Comparison of ENCODE assay signal across 11 cellular contexts in genomic region chr6:42009844-42010184, GRCh38. TPM values are rescaled to one million over a fixed set of nuclear protein-coding genes. Genes with fewer than 3 reads are reported as not detected.
DNase-seq lines count a peak whose midpoint lies in the region; ATAC-seq and TF ChIP-seq lines count a peak whose summit lies in the region.
"Had no signal": no experiment of that assay in that cellular context is flagged by ENCODE, and none has a peak within 500 bp of the region (broad histone marks: within the 10 kb centered on the region; RNA-seq: fewer than 3 reads in every experiment).

No MANE protein-coding gene starts in this region.

- no peak overlapping the region for H2BK12ac ChIP-seq in neuronal stem cell (ENCODE audit: low read length)

- no peak overlapping the region for H3K23ac ChIP-seq in neuronal stem cell (ENCODE audit: low read depth, low read length, poor library complexity)

- TF ChIP-seq CTCF in DOHH2 (IDR thresholded peaks at IDR 0.05; ENCODE audit: low read depth, low read length, poor library complexity, severe bottlenecking), result no peak
- TF ChIP-seq CTCF in CD14-positive monocyte (IDR thresholded peaks at IDR 0.05), result no peak
- TF ChIP-seq CTCF in body of pancreas (IDR thresholded peaks at IDR 0.05), result no peak

- H4K8ac ChIP-seq in neuronal stem cell (ENCODE audit: low read depth, low read length), result no peak overlapping the region

- no peaks in the 10 kb centered on the region for H4K20me1 ChIP-seq in DOHH2 (ENCODE audit: control insufficient read depth, insufficient read depth, low read depth, low read length)

- H3K27me3 ChIP-seq in DOHH2 (ENCODE audit: control insufficient read depth, low read length), result no peaks in the 10 kb centered on the region
- H3K27me3 ChIP-seq in neuronal stem cell (ENCODE audit: control insufficient read depth in 3 of 3, insufficient read depth in 3 of 3, low read depth in 1 of 3, low read length in 3 of 3), result no peaks in the 10 kb centered on the region
- no peaks in the 10 kb centered on the region for H3K27me3 ChIP-seq in body of pancreas
- H3K27me3 ChIP-seq: SJSA1 had no signal

- no peak for DNase-seq in activated naive CD8-positive, alpha-beta T cell treated with anti-CD3 and anti-CD28 coated beads, Interleukin-2, amount 50 U/mL, for 24 hours
- DNase-seq in neuronal stem cell (ENCODE audit: low spot score) (no peak), CD14-positive monocyte (ENCODE audit: low spot score) (no peak), body of pancreas (no peak), NCI-H1417 treated with DMSO at 0.1 percent for 48 hours (lab: John Stamatoyannopoulos, UW) (no peak)
- DNase-seq: anterior cingulate cortex; effector CD4-positive, alpha-beta T cell had no signal

- H3K4me1 ChIP-seq in DOHH2 (ENCODE audit: control insufficient read depth, low read length) (peaks cover 78% of the 10 kb centered on the region), neuronal stem cell (ENCODE audit: control insufficient read depth in 2 of 2, insufficient read depth in 1 of 2, low read depth in 1 of 2, low read length in 2 of 2) (peaks cover 6 to 14% of the 10 kb centered on the region in 2 donors), body of pancreas (no peaks in the 10 kb centered on the region)
- H3K4me1 ChIP-seq: SJSA1 had no signal

- H2AFZ ChIP-seq in neuronal stem cell (ENCODE audit: low read length), result peak overlapping the region; percentile 85

- H2BK15ac ChIP-seq in neuronal stem cell (ENCODE audit: low read length), result no peak overlapping the region

- no peak overlapping the region for H3K9ac ChIP-seq in neuronal stem cell (ENCODE audit: low read depth, low read length, poor library complexity)

- intact Hi-C loops in CD14-positive monocyte (cut with micrococcal nuclease), result no loop called here
- intact Hi-C loops in body of pancreas (cut with DNase I), result no loop called here

- ATAC-seq in activated naive CD8-positive, alpha-beta T cell treated with anti-CD3 and anti-CD28 coated beads, Interleukin-2, amount 50 U/mL, for 24 hours, result no peak
- no peak for ATAC-seq in GM19023 (IDR thresholded peaks at IDR 0.05; ENCODE audit: unreplicated experiment)
- ATAC-seq in body of pancreas, result no peak

- peaks cover 45% of the 10 kb centered on the region for H3F3A ChIP-seq in DOHH2 (ENCODE audit: control insufficient read depth, insufficient read depth)

- H3K14ac ChIP-seq in neuronal stem cell (ENCODE audit: low read length), result no peak overlapping the region

- H3K9me3 ChIP-seq in DOHH2 (ENCODE audit: control insufficient read depth, insufficient read depth, low read length) (no peaks in the 10 kb centered on the region), neuronal stem cell (replicated peaks in 1 of 2; ENCODE audit: control insufficient read depth in 2 of 2, insufficient read depth in 1 of 2, low read depth in 1 of 2, low read length in 2 of 2) (no peaks in the 10 kb centered on the region), body of pancreas (no peaks in the 10 kb centered on the region)
- H3K9me3 ChIP-seq: SJSA1 had no signal

- no peak overlapping the region for H3K18ac ChIP-seq in neuronal stem cell (ENCODE audit: low read length)

- no peaks in the 10 kb centered on the region for H3K9me3 Mint-ChIP-seq in IgD-negative memory B cell
- peaks cover 3% of the 10 kb centered on the region for H3K9me3 Mint-ChIP-seq in activated naive CD8-positive, alpha-beta T cell treated with anti-CD3 and anti-CD28 coated beads, Interleukin-2, amount 50 U/mL, for 24 hours
- H3K9me3 Mint-ChIP-seq in CD14-positive monocyte, result peaks cover 0 to 5% (median 0%) of the 10 kb centered on the region in 7 donors

- no peaks in the 10 kb centered on the region for H3K9me2 ChIP-seq in DOHH2 (replicated peaks; ENCODE audit: control insufficient read depth, low read length)

- H3K27me3 Mint-ChIP-seq in IgD-negative memory B cell (peaks cover 3% of the 10 kb centered on the region), CD14-positive monocyte (ENCODE audit: low read depth in 3 of 3) (peaks cover 1 to 6% (median 4%) of the 10 kb centered on the region in 3 donors)
- no peaks in the 10 kb centered on the region for H3K27me3 Mint-ChIP-seq in activated naive CD8-positive, alpha-beta T cell treated with anti-CD3 and anti-CD28 coated beads, Interleukin-2, amount 50 U/mL, for 24 hours

- H3K79me2 ChIP-seq in DOHH2 (ENCODE audit: control insufficient read depth, low read length), result peaks cover 8% of the 10 kb centered on the region

- H3K27ac Mint-ChIP-seq in IgD-negative memory B cell (peak overlapping the region; percentile 50 to 74 (median 59)), CD14-positive monocyte (peak overlapping the region in 1 of 7 donors; percentile 51)
- peak overlapping the region; percentile 94 for H3K27ac Mint-ChIP-seq in activated naive CD8-positive, alpha-beta T cell treated with anti-CD3 and anti-CD28 coated beads, Interleukin-2, amount 50 U/mL, for 24 hours

- no peak overlapping the region for H2BK120ac ChIP-seq in neuronal stem cell (ENCODE audit: low read depth, low read length)

- H3K4ac ChIP-seq in neuronal stem cell (ENCODE audit: low read length), result no peak overlapping the region

- H2AK5ac ChIP-seq in neuronal stem cell (ENCODE audit: low read depth, low read length), result no peak overlapping the region

- no peak for TF ChIP-seq POLR2A in body of pancreas (IDR thresholded peaks at IDR 0.05)

- H3K4me3 ChIP-seq in DOHH2 (ENCODE audit: low read length) (peak overlapping the region; percentile 65), neuronal stem cell (ENCODE audit: low read length in 2 of 2) (no peak overlapping the region), body of pancreas (no peak overlapping the region)
- H3K4me3 ChIP-seq: SJSA1 had no signal

- no peak overlapping the region for H4K91ac ChIP-seq in neuronal stem cell (ENCODE audit: low read depth, low read length, poor library complexity)

- H3K27ac ChIP-seq in DOHH2 (ENCODE audit: low read depth, low read length) (peak overlapping the region; percentile 90), neuronal stem cell (replicated peaks; ENCODE audit: low read length) (no peak overlapping the region), body of pancreas (no peak overlapping the region)
- H3K27ac ChIP-seq: SJSA1 had no signal

- peaks cover 36 to 45% (median 43%) of the 10 kb centered on the region in 3 donors for H3K4me1 Mint-ChIP-seq in IgD-negative memory B cell
- peaks cover 83% of the 10 kb centered on the region for H3K4me1 Mint-ChIP-seq in activated naive CD8-positive, alpha-beta T cell treated with anti-CD3 and anti-CD28 coated beads, Interleukin-2, amount 50 U/mL, for 24 hours
- H3K4me1 Mint-ChIP-seq in CD14-positive monocyte, result peaks cover 46% of the 10 kb centered on the region

- H3K36me3 ChIP-seq in DOHH2 (ENCODE audit: control insufficient read depth, low read length), result peaks cover 8% of the 10 kb centered on the region; the same call in 1 of the 2 replicates
- no peaks in the 10 kb centered on the region for H3K36me3 ChIP-seq in neuronal stem cell (replicated peaks in 1 of 2; ENCODE audit: control insufficient read depth in 2 of 2, insufficient read depth in 2 of 2, low read length in 2 of 2)
- no peaks in the 10 kb centered on the region for H3K36me3 ChIP-seq in body of pancreas (replicated peaks in 1 of 2; ENCODE audit: insufficient read depth in 1 of 2, low read depth in 2 of 2)
- H3K36me3 ChIP-seq: SJSA1 had no signal

- H3K36me3 Mint-ChIP-seq in IgD-negative memory B cell, result peaks cover 3% of the 10 kb centered on the region
- H3K36me3 Mint-ChIP-seq in activated naive CD8-positive, alpha-beta T cell treated with anti-CD3 and anti-CD28 coated beads, Interleukin-2, amount 50 U/mL, for 24 hours (ENCODE audit: low read depth), result peaks cover 13% of the 10 kb centered on the region
- no peaks in the 10 kb centered on the region for H3K36me3 Mint-ChIP-seq in CD14-positive monocyte

- no peak overlapping the region for H2BK5ac ChIP-seq in neuronal stem cell (ENCODE audit: low read length)

- H3K4me2 ChIP-seq in DOHH2 (ENCODE audit: low read length) (peak overlapping the region; percentile 65), neuronal stem cell (ENCODE audit: insufficient read depth, low read length, poor library complexity, severe bottlenecking) (no peak overlapping the region)

- H3K4me3 Mint-ChIP-seq in IgD-negative memory B cell (peak overlapping the region in 2 of 4 donors; percentile 47 to 72), CD14-positive monocyte (peak overlapping the region in 1 of 2 donors; percentile 86)
- H3K4me3 Mint-ChIP-seq in activated naive CD8-positive, alpha-beta T cell treated with anti-CD3 and anti-CD28 coated beads, Interleukin-2, amount 50 U/mL, for 24 hours, result peak overlapping the region; percentile 74

- no peaks in the 10 kb centered on the region for H3K79me1 ChIP-seq in neuronal stem cell (ENCODE audit: low read depth, low read length)

RNA-seq across cellular contexts. Expression of gene TAF8, which starts 40.5 kb away (rescaled TPM):
- polyA plus RNA-seq in IgD-negative memory B cell (22.2 TPM), CD14-positive monocyte (10 to 100 TPM; 13.1 to 16.6 TPM)
- 30.4 TPM for polyA plus RNA-seq in neuronal stem cell (2013, experiment 1 of 2)
- 29.3 TPM for polyA plus RNA-seq in neuronal stem cell (2013, experiment 2 of 2)
- total RNA-seq in body of pancreas, result 10 to 100 TPM in 1 of 2 donors, 1 to 10 TPM in 1; 7.6 to 18.2 TPM
